8 cellular contexts compared by ENCODE assay signal in the genomic region with DNA sequence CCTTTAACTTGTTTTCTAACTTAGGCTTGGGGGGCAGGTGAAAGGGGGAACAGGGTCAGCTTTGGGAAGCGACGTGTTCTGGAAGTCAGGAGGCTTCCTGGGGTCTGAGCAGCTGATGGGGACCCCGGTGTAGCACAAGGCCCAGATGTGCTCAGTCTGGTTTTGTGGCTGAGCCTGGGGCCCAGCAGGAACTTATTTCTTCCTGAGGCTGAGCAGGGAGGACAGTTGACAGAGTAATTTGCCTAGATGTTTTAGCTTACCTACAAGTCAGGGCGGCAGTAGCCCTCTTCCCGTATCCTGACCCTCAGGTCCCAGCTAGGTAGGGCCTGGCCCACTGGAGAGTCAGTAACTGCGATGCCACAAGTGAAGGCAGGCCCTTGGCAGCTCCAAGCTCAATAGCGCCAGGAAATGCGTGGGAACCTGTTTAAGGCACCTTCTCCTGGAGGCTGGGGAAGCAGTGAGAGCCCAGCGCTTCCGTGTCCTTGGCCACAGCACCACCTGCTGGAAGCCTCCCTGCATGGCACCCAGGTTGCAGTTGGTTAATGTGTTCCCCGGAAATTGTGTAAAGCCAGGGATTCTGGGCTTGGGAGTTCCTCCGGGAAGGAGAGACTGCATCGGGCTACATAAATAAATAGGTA. TPM values are rescaled to one million over a fixed set of nuclear protein-coding genes. Genes with fewer than 3 reads are reported as not detected.
A peak's percentile ranks its signal among the peaks of the same experiment; 100 is the strongest.
DNase-seq lines count a peak whose midpoint lies in the region; ATAC-seq and TF ChIP-seq lines count a peak whose summit lies in the region.

No MANE protein-coding gene starts in this region.

- H3F3A ChIP-seq in Loucy (ENCODE audit: low read depth) (peaks cover 7% of the 10 kb centered on the region; the same call in 1 of the 2 replicates), neural cell (ENCODE audit: insufficient read depth, low read length, poor library complexity, severe bottlenecking) (no peaks in the 10 kb centered on the region)

- ATAC-seq in stimulated activated naive CD8-positive, alpha-beta T cell treated with anti-CD3 and anti-CD28 coated beads, Interleukin-15, amount 100 ng/mL, for 72 hours, result peak; percentile 10
- no peak for ATAC-seq in GM21717 (IDR thresholded peaks at IDR 0.05; ENCODE audit: unreplicated experiment)

- H3K4me1 Mint-ChIP-seq in stimulated activated naive CD8-positive, alpha-beta T cell treated with anti-CD3 and anti-CD28 coated beads, Interleukin-15, amount 100 ng/mL, for 72 hours, result peaks cover 60% of the 10 kb centered on the region

- no peaks in the 10 kb centered on the region for H3K27me3 Mint-ChIP-seq in stimulated activated naive CD8-positive, alpha-beta T cell treated with anti-CD3 and anti-CD28 coated beads, Interleukin-15, amount 100 ng/mL, for 72 hours

- H3K27ac ChIP-seq in neural cell (ENCODE audit: low read length), result no peak overlapping the region

- peak overlapping the region; percentile 100 for H3K27ac Mint-ChIP-seq in stimulated activated naive CD8-positive, alpha-beta T cell treated with anti-CD3 and anti-CD28 coated beads, Interleukin-15, amount 100 ng/mL, for 72 hours

- peaks cover 79% of the 10 kb centered on the region for H3K4me1 ChIP-seq in Loucy (ENCODE audit: insufficient read depth, low read length, poor library complexity, severe bottlenecking)

- CTCF ChIA-PET in GM10248 (lab: Yijun Ruan, JAX), result interaction anchor here (0.7 to 24.3 kb wide), 49 partner anchors 8 to 1103 kb away, joined by 3 to 356 read pairs (median 5); a partner anchor contains a TSS

- TF ChIP-seq CTCF in GM10248 (IDR thresholded peaks at IDR 0.05; ENCODE audit: control extremely low read depth, extremely low read depth, low read depth, missing control alignments) (peak; percentile 96), Loucy (conservative IDR thresholded peaks at IDR 0.05; ENCODE audit: low read length) (peak; percentile 99), neural cell (IDR thresholded peaks at IDR 0.05; ENCODE audit: poor library complexity, severe bottlenecking) (peak; percentile 99)

- no peak for TF ChIP-seq EP300 in neural cell (conservative IDR thresholded peaks at IDR 0.05; ENCODE audit: poor library complexity, severe bottlenecking)

- H3K9ac ChIP-seq in Loucy (ENCODE audit: low read depth, low read length, poor library complexity, severe bottlenecking) (peak overlapping the region; percentile 82), neural cell (ENCODE audit: low read length) (no peak overlapping the region)

- H3K4me3 ChIP-seq in Loucy (ENCODE audit: low read length, poor library complexity, severe bottlenecking) (peak overlapping the region; percentile 77), neural cell (ENCODE audit: low read length) (no peak overlapping the region)

- H3K36me3 ChIP-seq in Loucy (ENCODE audit: insufficient read depth, low read length) (peaks cover 5% of the 10 kb centered on the region; the same call in 1 of the 2 replicates), neural cell (ENCODE audit: insufficient read depth, low read length) (no peaks in the 10 kb centered on the region)

- no peaks in the 10 kb centered on the region for H3K9me3 Mint-ChIP-seq in stimulated activated naive CD8-positive, alpha-beta T cell treated with anti-CD3 and anti-CD28 coated beads, Interleukin-15, amount 100 ng/mL, for 72 hours

- H4K20me1 ChIP-seq in Loucy (ENCODE audit: insufficient read depth, low read length, poor library complexity, severe bottlenecking) (no peaks in the 10 kb centered on the region), neural cell (ENCODE audit: insufficient read depth) (no peaks in the 10 kb centered on the region)

- no peaks in the 10 kb centered on the region for H3K9me3 ChIP-seq in Loucy (ENCODE audit: insufficient read depth, low read depth, low read length)
- H3K9me3 ChIP-seq in neural cell (ENCODE audit: low read length), result no peaks in the 10 kb centered on the region

- peak overlapping the region; percentile 97 to 98 for H3K4me3 Mint-ChIP-seq in stimulated activated naive CD8-positive, alpha-beta T cell treated with anti-CD3 and anti-CD28 coated beads, Interleukin-15, amount 100 ng/mL, for 72 hours

- H3K79me2 ChIP-seq in Loucy (ENCODE audit: insufficient read depth, low read length), result peaks cover 51% of the 10 kb centered on the region
- H3K79me2 ChIP-seq in neural cell (replicated peaks; ENCODE audit: insufficient read depth, low read length), result no peaks in the 10 kb centered on the region

- peak; percentile 78 for DNase-seq in GM10248 (ENCODE audit: extremely low spot score)
- peak; percentile 79 for DNase-seq in RPMI7951 (ENCODE audit: low read depth)
- DNase-seq in activated gamma-delta T cell (lab: John Stamatoyannopoulos, UW), result peak; percentile 46
- peak; percentile 88 for DNase-seq in fibroblast of the conjunctiva (ENCODE audit: low read depth)
- DNase-seq in stimulated activated naive CD8-positive, alpha-beta T cell treated with anti-CD3 and anti-CD28 coated beads, Interleukin-15, amount 100 ng/mL, for 72 hours, result peak; percentile 74 to 82

- H2AFZ ChIP-seq in Loucy (ENCODE audit: low read length) (peak overlapping the region; percentile 55), neural cell (ENCODE audit: low read depth, low read length) (no peak overlapping the region)

- TF ChIP-seq RAD21 in neural cell (conservative IDR thresholded peaks at IDR 0.05), result peak; percentile 97

- H3K4me2 ChIP-seq in Loucy (ENCODE audit: low read depth, low read length, poor library complexity, severe bottlenecking) (peak overlapping the region; percentile 96), neural cell (ENCODE audit: low read length) (no peak overlapping the region)

- POLR2A ChIA-PET in GM10248 (lab: Yijun Ruan, JAX), result interaction anchor here (0.6 to 6.2 kb wide), 11 partner anchors 9 to 84 kb away, joined by 3 to 64 read pairs (median 5); no protein-coding TSS in a partner anchor

- H3K27me3 ChIP-seq in Loucy (ENCODE audit: insufficient read depth, low read length, poor library complexity, severe bottlenecking) (no peaks in the 10 kb centered on the region), neural cell (ENCODE audit: insufficient read depth, low read depth, low read length) (no peaks in the 10 kb centered on the region)

- no peaks in the 10 kb centered on the region for H3K9me2 ChIP-seq in Loucy (replicated peaks; ENCODE audit: low read depth, low read length)
- H3K9me2 ChIP-seq in neural cell (ENCODE audit: insufficient read depth, low read length), result no peaks in the 10 kb centered on the region

TF ChIP-seq in neural cell, 6 proteins besides CTCF, POLR2A, EP300 and RAD21:
- no peak for TF ChIP-seq POLR2AphosphoS5 (IDR thresholded peaks at IDR 0.05)
- TF ChIP-seq TAF1 (IDR thresholded peaks at IDR 0.05; ENCODE audit: low read depth), result no peak
- TF ChIP-seq, protein P1, sequence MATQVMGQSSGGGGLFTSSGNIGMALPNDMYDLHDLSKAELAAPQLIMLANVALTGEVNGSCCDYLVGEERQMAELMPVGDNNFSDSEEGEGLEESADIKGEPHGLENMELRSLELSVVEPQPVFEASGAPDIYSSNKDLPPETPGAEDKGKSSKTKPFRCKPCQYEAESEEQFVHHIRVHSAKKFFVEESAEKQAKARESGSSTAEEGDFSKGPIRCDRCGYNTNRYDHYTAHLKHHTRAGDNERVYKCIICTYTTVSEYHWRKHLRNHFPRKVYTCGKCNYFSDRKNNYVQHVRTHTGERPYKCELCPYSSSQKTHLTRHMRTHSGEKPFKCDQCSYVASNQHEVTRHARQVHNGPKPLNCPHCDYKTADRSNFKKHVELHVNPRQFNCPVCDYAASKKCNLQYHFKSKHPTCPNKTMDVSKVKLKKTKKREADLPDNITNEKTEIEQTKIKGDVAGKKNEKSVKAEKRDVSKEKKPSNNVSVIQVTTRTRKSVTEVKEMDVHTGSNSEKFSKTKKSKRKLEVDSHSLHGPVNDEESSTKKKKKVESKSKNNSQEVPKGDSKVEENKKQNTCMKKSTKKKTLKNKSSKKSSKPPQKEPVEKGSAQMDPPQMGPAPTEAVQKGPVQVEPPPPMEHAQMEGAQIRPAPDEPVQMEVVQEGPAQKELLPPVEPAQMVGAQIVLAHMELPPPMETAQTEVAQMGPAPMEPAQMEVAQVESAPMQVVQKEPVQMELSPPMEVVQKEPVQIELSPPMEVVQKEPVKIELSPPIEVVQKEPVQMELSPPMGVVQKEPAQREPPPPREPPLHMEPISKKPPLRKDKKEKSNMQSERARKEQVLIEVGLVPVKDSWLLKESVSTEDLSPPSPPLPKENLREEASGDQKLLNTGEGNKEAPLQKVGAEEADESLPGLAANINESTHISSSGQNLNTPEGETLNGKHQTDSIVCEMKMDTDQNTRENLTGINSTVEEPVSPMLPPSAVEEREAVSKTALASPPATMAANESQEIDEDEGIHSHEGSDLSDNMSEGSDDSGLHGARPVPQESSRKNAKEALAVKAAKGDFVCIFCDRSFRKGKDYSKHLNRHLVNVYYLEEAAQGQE (IDR thresholded peaks at IDR 0.05; ENCODE audit: borderline replicate concordance), result no peak
- TF ChIP-seq SMC3 (conservative IDR thresholded peaks at IDR 0.05; ENCODE audit: poor library complexity), result peak; percentile 96
TF ChIP-seq in neural cell: peak in this region for 1.

RNA-seq across cellular contexts. Expression of a gene that starts 5.2 kb away (rescaled TPM):
- total RNA-seq in RPMI7951 (2014; rRNA removed; shearing (Covaris generic)), result not detected in 2 replicates
- polyA plus RNA-seq in neural cell, result not detected in 2 replicates
- polyA minus RNA-seq in neural cell, result not detected in 2 replicates

RNA-seq across cellular contexts. Expression of a gene that starts 58.6 kb away (rescaled TPM):
- not detected in 2 replicates for total RNA-seq in RPMI7951 (2014; rRNA removed; shearing (Covaris generic))
- polyA plus RNA-seq in neural cell, result not detected in 2 replicates
- polyA minus RNA-seq in neural cell, result not detected in 2 replicates
